7 cellular contexts compared by ENCODE assay signal in the genomic region with DNA sequence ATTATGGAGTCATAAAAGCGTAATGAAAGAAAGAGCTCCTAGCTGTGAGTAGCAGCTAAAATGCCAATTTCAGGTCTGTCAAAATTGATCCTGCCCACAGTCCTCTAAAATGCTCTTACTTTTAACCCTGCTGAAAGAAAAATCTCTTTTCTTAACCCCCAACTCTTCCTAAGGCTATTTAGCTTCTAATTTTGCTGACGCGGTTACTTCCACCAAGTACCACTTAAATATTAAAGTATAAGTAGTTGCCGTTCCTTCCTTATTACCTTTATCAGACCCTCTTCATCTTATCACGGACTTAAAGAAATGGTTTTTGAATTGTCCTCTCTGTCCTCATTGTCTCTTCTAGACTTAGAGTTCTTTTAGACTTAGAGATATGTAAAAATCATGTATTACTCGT.
"Had no signal": no experiment of that assay in that cellular context is flagged by ENCODE, and none has a peak within 500 bp of the region (broad histone marks: within the 10 kb centered on the region; RNA-seq: fewer than 3 reads in every experiment).

No MANE protein-coding gene starts in this region.

- H3K4me2 ChIP-seq: GM23338 had no signal

- DNase-seq: H9, HCEC 1CT, KG1 had no signal

- H3K27ac Mint-ChIP-seq: GM23338, H9 had no signal

- ATAC-seq: GM23338, HepG2, K562 had no signal

- H3K4me3 ChIP-seq: GM23338, K562 had no signal

- H3K4me3 Mint-ChIP-seq: GM23338, H9 had no signal

- H3K27ac ChIP-seq: HL-60 had no signal

- H3K4me1 Mint-ChIP-seq: GM23338, H9 had no signal

- H3K9me3 Mint-ChIP-seq: GM23338 had no signal

- H2AFZ ChIP-seq: GM23338 had no signal
